In the genomic region with DNA sequence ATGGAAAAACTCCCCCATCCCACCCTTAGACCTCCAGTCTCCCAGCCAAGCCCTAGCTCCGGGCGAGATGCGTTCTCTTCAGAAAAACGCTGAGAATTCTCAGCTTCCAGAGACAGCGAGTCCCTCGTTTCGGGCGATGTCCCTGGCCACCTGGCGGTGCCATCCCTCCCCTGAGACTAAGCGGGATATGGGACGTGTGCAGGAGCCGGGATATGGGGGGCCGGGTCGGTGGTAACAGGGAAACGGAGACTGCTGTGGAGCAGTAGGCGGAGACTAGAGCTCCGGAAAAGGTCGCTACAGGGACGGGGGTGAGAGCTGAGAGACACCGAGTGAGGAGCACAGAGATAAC, we compare ENCODE assay signal across 8 cellular contexts. TPM values are rescaled to one million over a fixed set of nuclear protein-coding genes. Genes with fewer than 3 reads are reported as not detected.
DNase-seq lines count a peak whose midpoint lies in the region; ATAC-seq and TF ChIP-seq lines count a peak whose summit lies in the region.

No MANE protein-coding gene starts in this region.

- H3K4me3 ChIP-seq in BLaER1, result peak overlapping the region; percentile 78
- peak overlapping the region; percentile 74 to 89 (median 80) for H3K4me3 ChIP-seq in gastrocnemius medialis

- no peak for DNase-seq in left cardiac atrium
- no peak for DNase-seq in gastrocnemius medialis
- DNase-seq in T1000 (lab: John Stamatoyannopoulos, UW), result no peak
- DNase-seq in activated CD4-positive, alpha-beta T cell treated with anti-CD3 and anti-CD28 coated beads, Interleukin-2, amount 50 U/mL, for 1 hour, result no peak

- H3K27ac ChIP-seq in BLaER1 (no peak overlapping the region), VCaP (peak overlapping the region; percentile 52; the same call in 1 of the 2 replicates), gastrocnemius medialis (peak overlapping the region; percentile 86 to 92 (median 88))

- H3K9me3 ChIP-seq in BLaER1 (no peaks in the 10 kb centered on the region), gastrocnemius medialis (no peaks in the 10 kb centered on the region)

- peaks cover 5% of the 10 kb centered on the region; the same call in 1 of the 2 replicates for H4K20me1 ChIP-seq in BLaER1

- H3K4me1 ChIP-seq in BLaER1, result peaks cover 12% of the 10 kb centered on the region
- H3K4me1 ChIP-seq in gastrocnemius medialis, result peaks cover 15 to 34% of the 10 kb centered on the region in 2 donors

- peak overlapping the region; percentile 77 for H3K9ac ChIP-seq in BLaER1

- intact Hi-C loops in left cardiac atrium (cut with DNase I) (no loop called here), gastrocnemius medialis (cut with DNase I; ENCODE audit: low total_unique reads) (loop anchor here (2.0 kb wide), 1 partner anchor 43 kb away; no protein-coding TSS in a partner anchor)

- peak; percentile 61 for ATAC-seq in GM19324 (IDR thresholded peaks at IDR 0.05; ENCODE audit: low FRiP score, unreplicated experiment)
- peak; percentile 38 for ATAC-seq in HG03196 (IDR thresholded peaks at IDR 0.05; ENCODE audit: unreplicated experiment)
- peak; percentile 61 to 84 for ATAC-seq in left cardiac atrium
- peak; percentile 75 to 86 for ATAC-seq in gastrocnemius medialis

- in situ Hi-C loops in gastrocnemius medialis (cut with MboI; ENCODE audit: low sequenced_read_pairs in 4 of 4), result no loop called here

- H3K36me3 ChIP-seq in BLaER1 (no peaks in the 10 kb centered on the region), gastrocnemius medialis (no peaks in the 10 kb centered on the region)

- TF ChIP-seq POLR2A in gastrocnemius medialis (IDR thresholded peaks at IDR 0.05), result no peak

- peaks cover 43% of the 10 kb centered on the region for H3K27me3 ChIP-seq in BLaER1
- no peaks in the 10 kb centered on the region for H3K27me3 ChIP-seq in gastrocnemius medialis

- TF ChIP-seq CTCF in VCaP (conservative IDR thresholded peaks at IDR 0.05) (peak; percentile 30), gastrocnemius medialis (IDR thresholded peaks at IDR 0.05 in 4 of 5, conservative IDR thresholded peaks at IDR 0.05 in 1 of 5) (peak in 1 of 5 experiments; percentile 26)

- peak overlapping the region; percentile 100 for H3K4me2 ChIP-seq in BLaER1

RNA-seq across cellular contexts. Expression of gene STRIP2, which starts 0.4 kb away (rescaled TPM):
- total RNA-seq in left cardiac atrium, result 10 to 100 TPM; 12.1 to 15.3 TPM
- 10 to 100 TPM; 14.3 to 43.9 (median 24.7) TPM for total RNA-seq in gastrocnemius medialis
